Comparison of ENCODE assay signal across 10 cellular contexts in the genomic region with DNA sequence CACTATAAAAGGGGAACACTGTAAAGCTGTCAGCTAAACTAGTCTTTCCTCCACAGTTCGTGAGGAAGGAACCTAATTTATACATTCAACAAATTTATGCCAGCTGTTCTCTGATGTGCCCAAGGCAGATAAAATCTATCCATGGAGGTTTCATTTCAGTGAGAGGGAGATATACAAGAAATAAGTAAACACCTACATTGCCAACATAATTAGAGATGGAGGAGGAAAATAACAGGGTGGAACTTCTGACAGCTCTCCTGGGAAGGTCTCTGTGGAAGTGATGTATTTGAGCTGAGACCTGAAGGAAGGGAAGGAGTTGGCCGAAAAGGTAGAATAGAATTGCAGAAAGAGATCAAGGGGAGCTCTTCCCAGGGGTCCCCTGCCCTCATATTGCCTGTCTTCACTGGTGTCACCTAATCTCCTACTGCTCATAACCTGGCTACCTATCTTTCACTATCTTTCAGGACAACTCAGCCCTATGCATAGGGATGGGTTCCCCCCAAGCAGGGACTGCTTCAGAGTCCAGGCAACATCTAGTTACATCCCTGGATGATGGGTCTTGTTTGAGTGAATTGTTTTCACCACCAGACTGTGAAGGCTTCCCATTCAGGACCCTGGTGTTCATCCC. TPM values are rescaled to one million over a fixed set of nuclear protein-coding genes. Genes with fewer than 3 reads are reported as not detected.
DNase-seq lines count a peak whose midpoint lies in the region; FAIRE-seq and TF ChIP-seq lines count a peak whose summit lies in the region.
"Had no signal": no experiment of that assay in that cellular context is flagged by ENCODE, and none has a peak within 500 bp of the region (broad histone marks: within the 10 kb centered on the region; RNA-seq: fewer than 3 reads in every experiment).

No MANE protein-coding gene starts in this region.

- no peak for TF ChIP-seq POLR2A in H54 (IDR thresholded peaks at IDR 0.05; ENCODE audit: low read depth, low read length)

- DNase-seq in HEK293T (ENCODE audit: extremely low spot score), result no peak
- DNase-seq in activated gamma-delta T cell (lab: John Stamatoyannopoulos, UW), result no peak
- no peak for DNase-seq in BE2C
- DNase-seq in H54 (ENCODE audit: insufficient read length, low spot score), result no peak
- DNase-seq: posterior cingulate gyrus; stimulated activated naive CD4-positive, alpha-beta T cell treated with Interleukin-2 at 50 U/mL for 16 hours had no signal

- peaks cover 0 to 14% (median 0%) of the 10 kb centered on the region in 11 experiments; a peak in 7 of 22 replicates for H3K9me3 ChIP-seq in BLaER1 treated with 17β-estradiol and CSF1 and Interleukin-3, amounts not matched to agents 10 nM and 100 nM (replicated peaks in 1 of 11)
- H3K9me3 ChIP-seq in HEK293 (ENCODE audit: control insufficient read depth, insufficient read depth, low read depth, low read length) (no peaks in the 10 kb centered on the region), neutrophil (no peaks in the 10 kb centered on the region), BE2C (no peaks in the 10 kb centered on the region)

- H3K27me3 ChIP-seq in BLaER1 treated with 17β-estradiol and CSF1 and Interleukin-3, amounts not matched to agents 10 nM and 100 nM, result no peaks in the 10 kb centered on the region
- H3K27me3 ChIP-seq in neutrophil (no peaks in the 10 kb centered on the region), BE2C (peaks cover 20% of the 10 kb centered on the region)

- TF ChIP-seq CTCF in HEK293 (tag by site-specific recombination; IDR thresholded peaks at IDR 0.05) (no peak), neutrophil (IDR thresholded peaks at IDR 0.05) (no peak), BE2C (IDR thresholded peaks at IDR 0.05; ENCODE audit: low read depth, low read length) (no peak)

- no peak overlapping the region for H3K4me3 ChIP-seq in BLaER1 treated with 17β-estradiol and CSF1 and Interleukin-3, amounts not matched to agents 10 nM and 100 nM
- no peak overlapping the region for H3K4me3 ChIP-seq in HEK293 (ENCODE audit: low read depth, low read length)
- H3K4me3 ChIP-seq in neutrophil (ENCODE audit: low read depth in 1 of 2, low read length in 1 of 2), result no peak overlapping the region
- no peak overlapping the region for H3K4me3 ChIP-seq in BE2C (ENCODE audit: low read depth, low read length)

- FAIRE-seq in H54 (lab: Jason Lieb, UNC), result no peak

- peaks cover 49 to 84% (median 67%) of the 10 kb centered on the region in 10 experiments for H3K4me1 ChIP-seq in BLaER1 treated with 17β-estradiol and CSF1 and Interleukin-3, amounts not matched to agents 10 nM and 100 nM
- H3K4me1 ChIP-seq in HEK293 (ENCODE audit: control insufficient read depth, insufficient read depth, low read length) (peaks cover 7% of the 10 kb centered on the region; the same call in 1 of the 2 replicates), neutrophil (ENCODE audit: control insufficient read depth in 1 of 2, insufficient read depth in 1 of 2, low read depth in 1 of 2, low read length in 1 of 2) (peaks cover 25 to 28% of the 10 kb centered on the region in 2 experiments), BE2C (no peaks in the 10 kb centered on the region)

- POLR2A ChIA-PET in HEK293 (lab: Yijun Ruan, JAX), result interaction anchor here (0.7 kb wide), 1 partner anchor 149 kb away, joined by 3 read pairs; no protein-coding TSS in a partner anchor
- POLR2A ChIA-PET in HEK293T (lab: Yijun Ruan, JAX), result no interaction called here

- H3K36me3 ChIP-seq in BLaER1 treated with 17β-estradiol and CSF1 and Interleukin-3, amounts not matched to agents 10 nM and 100 nM, result peaks cover 2 to 22% (median 8%) of the 10 kb centered on the region in 11 experiments; a peak in 14 of 22 replicates
- H3K36me3 ChIP-seq in HEK293 (ENCODE audit: control insufficient read depth in 2 of 2, insufficient read depth in 1 of 2, low read length in 2 of 2) (peaks cover 0 to 6% of the 10 kb centered on the region in 2 experiments; a peak in 1 of 3 replicates), neutrophil (peaks cover 5% of the 10 kb centered on the region), BE2C (no peaks in the 10 kb centered on the region)

- H3K27ac ChIP-seq in BLaER1 treated with 17β-estradiol and CSF1 and Interleukin-3, amounts not matched to agents 10 nM and 100 nM, result peak overlapping the region in 9 of 11 experiments; percentile 4 to 99 (median 32); a peak in 12 of 22 replicates
- H3K27ac ChIP-seq in HEK293 (ENCODE audit: extremely low read depth, low read depth, low read length) (no peak overlapping the region), cingulate gyrus (ENCODE audit: low read depth, low read length) (peak overlapping the region; percentile 49), neutrophil (peak overlapping the region; percentile 54)

- peak overlapping the region in 3 of 11 experiments; percentile 1 to 19 (median 9); a peak in 2 of 22 replicates for H3K9ac ChIP-seq in BLaER1 treated with 17β-estradiol and CSF1 and Interleukin-3, amounts not matched to agents 10 nM and 100 nM

- peak overlapping the region; percentile 13 to 87 (median 76); a peak in 19 of 22 replicates for H3K4me2 ChIP-seq in BLaER1 treated with 17β-estradiol and CSF1 and Interleukin-3, amounts not matched to agents 10 nM and 100 nM

- peaks cover 0 to 22% (median 15%) of the 10 kb centered on the region in 11 experiments; a peak in 10 of 22 replicates for H4K20me1 ChIP-seq in BLaER1 treated with 17β-estradiol and CSF1 and Interleukin-3, amounts not matched to agents 10 nM and 100 nM

- CTCF ChIA-PET in HEK293 (lab: Yijun Ruan, JAX) (interaction anchor here (0.5 to 1.4 kb wide), 5 partner anchors 8 to 618 kb away, joined by 3 to 4 read pairs (median 3); no protein-coding TSS in a partner anchor), HEK293T (lab: Yijun Ruan, JAX) (interaction anchor here (0.8 to 1.0 kb wide), 2 partner anchors 916 to 1203 kb away, joined by 3 read pairs; no protein-coding TSS in a partner anchor)

TF ChIP-seq in HEK293, 187 proteins besides CTCF, POLR2A, EP300 and RAD21 (continues in another document):
- TF ChIP-seq, protein P1, sequence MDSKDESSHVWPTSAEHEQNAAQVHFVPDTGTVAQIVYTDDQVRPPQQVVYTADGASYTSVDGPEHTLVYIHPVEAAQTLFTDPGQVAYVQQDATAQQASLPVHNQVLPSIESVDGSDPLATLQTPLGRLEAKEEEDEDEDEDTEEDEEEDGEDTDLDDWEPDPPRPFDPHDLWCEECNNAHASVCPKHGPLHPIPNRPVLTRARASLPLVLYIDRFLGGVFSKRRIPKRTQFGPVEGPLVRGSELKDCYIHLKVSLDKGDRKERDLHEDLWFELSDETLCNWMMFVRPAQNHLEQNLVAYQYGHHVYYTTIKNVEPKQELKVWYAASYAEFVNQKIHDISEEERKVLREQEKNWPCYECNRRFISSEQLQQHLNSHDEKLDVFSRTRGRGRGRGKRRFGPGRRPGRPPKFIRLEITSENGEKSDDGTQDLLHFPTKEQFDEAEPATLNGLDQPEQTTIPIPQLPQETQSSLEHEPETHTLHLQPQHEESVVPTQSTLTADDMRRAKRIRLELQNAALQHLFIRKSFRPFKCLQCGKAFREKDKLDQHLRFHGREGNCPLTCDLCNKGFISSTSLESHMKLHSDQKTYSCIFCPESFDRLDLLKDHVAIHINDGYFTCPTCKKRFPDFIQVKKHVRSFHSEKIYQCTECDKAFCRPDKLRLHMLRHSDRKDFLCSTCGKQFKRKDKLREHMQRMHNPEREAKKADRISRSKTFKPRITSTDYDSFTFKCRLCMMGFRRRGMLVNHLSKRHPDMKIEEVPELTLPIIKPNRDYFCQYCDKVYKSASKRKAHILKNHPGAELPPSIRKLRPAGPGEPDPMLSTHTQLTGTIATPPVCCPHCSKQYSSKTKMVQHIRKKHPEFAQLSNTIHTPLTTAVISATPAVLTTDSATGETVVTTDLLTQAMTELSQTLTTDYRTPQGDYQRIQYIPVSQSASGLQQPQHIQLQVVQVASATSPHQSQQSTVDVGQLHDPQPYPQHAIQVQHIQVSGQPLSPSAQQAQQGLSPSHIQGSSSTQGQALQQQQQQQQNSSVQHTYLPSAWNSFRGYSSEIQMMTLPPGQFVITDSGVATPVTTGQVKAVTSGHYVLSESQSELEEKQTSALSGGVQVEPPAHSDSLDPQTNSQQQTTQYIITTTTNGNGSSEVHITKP (tag by site-specific recombination; IDR thresholded peaks at IDR 0.05), result peak; percentile 45
- TF ChIP-seq RBAK (tag by site-specific recombination; IDR thresholded peaks at IDR 0.05), result no peak

TF ChIP-seq in HEK293T, 16 proteins besides CTCF, POLR2A, EP300 and RAD21:
- TF ChIP-seq L3MBTL2 (conservative IDR thresholded peaks at IDR 0.05) (no peak), FOXM1 (IDR thresholded peaks at IDR 0.05; ENCODE audit: borderline replicate concordance) (no peak)

RNA-seq across cellular contexts. Expression of a gene that starts 1.0 kb away (rescaled TPM):
- not detected for polyA plus RNA-seq in BE2C (2012; ENCODE audit: insufficient read depth, insufficient read length, low read depth)
